13 cellular contexts compared by ENCODE assay signal in genomic region chr10:18005781-18006456, GRCh38. TPM values are rescaled to one million over a fixed set of nuclear protein-coding genes. Genes with fewer than 3 reads are reported as not detected.
DNase-seq lines count a peak whose midpoint lies in the region; ATAC-seq and TF ChIP-seq lines count a peak whose summit lies in the region.
"Had no signal": no experiment of that assay in that cellular context is flagged by ENCODE, and none has a peak within 500 bp of the region (broad histone marks: within the 10 kb centered on the region; RNA-seq: fewer than 3 reads in every experiment).

No MANE protein-coding gene starts in this region.

- H3K27ac ChIP-seq in adrenal gland, result peak overlapping the region in 3 of 5 donors; percentile 7 to 17 (median 7)
- H3K27ac ChIP-seq: KMS-11 had no signal

- no peak for TF ChIP-seq CTCF in adrenal gland (IDR thresholded peaks at IDR 0.05)

- peak; percentile 27 for DNase-seq in GM03348 (ENCODE audit: low spot score)
- peak in 4 of 7 donors; percentile 11 to 33 (median 15) for DNase-seq in adrenal gland
- DNase-seq in glomerular visceral epithelial cell (ENCODE audit: extremely low spot score), result peak; percentile 23
- peak; percentile 81 for DNase-seq in skeletal muscle cell (ENCODE audit: low read depth)
- DNase-seq in activated naive CD4-positive, alpha-beta T cell treated with Interleukin-2 at 50 U/mL for 16 hours, result no peak
- no peak for DNase-seq in Kasumi-1 (lab: John Stamatoyannopoulos, UW)
- no peak for DNase-seq in NCI-H69 (lab: John Stamatoyannopoulos, UW)
- DNase-seq: activated T-cell treated with anti-CD3 and anti-CD28 coated beads, Interleukin-2, amount 50 U/mL, for 1 hour; dorsolateral prefrontal cortex; immature natural killer cell had no signal

- ATAC-seq in HG03159 (IDR thresholded peaks at IDR 0.05; ENCODE audit: unreplicated experiment), result no peak

- WGBS in adrenal gland, 4 donors, result 9 to 14% (median 13%) methylated on average over 6 of the region's 6 CpGs

- TF ChIP-seq POLR2A in adrenal gland (IDR thresholded peaks at IDR 0.05), result no peak

- intact Hi-C loops in adrenal gland (cut with DNase I), result no loop called here

- no peaks in the 10 kb centered on the region for H3K9me3 ChIP-seq in adrenal gland (replicated peaks in 1 of 3)

- H3K36me3 ChIP-seq in adrenal gland (replicated peaks in 1 of 2), result no peaks in the 10 kb centered on the region

- H3K27me3 ChIP-seq in adrenal gland, result no peaks in the 10 kb centered on the region

- H3K4me1 ChIP-seq in adrenal gland (replicated peaks in 1 of 2), result peaks cover 0 to 11% of the 10 kb centered on the region in 2 donors

- H3K4me3 ChIP-seq in adrenal gland (peak overlapping the region in 1 of 4 donors; percentile 31), skeletal muscle cell (ENCODE audit: low read depth, low read length) (no peak overlapping the region)
- H3K4me3 ChIP-seq: smooth muscle cell had no signal

RNA-seq across cellular contexts. Expression of gene SLC39A12, which starts 54.2 kb away (rescaled TPM):
- under 1 TPM in 4 of 8 donors, not detected in 4; 0.14 to 0.27 (median 0.17) TPM for total RNA-seq in adrenal gland
- under 1 TPM in 2 of 3 donors, not detected in 1; 0.32 to 0.34 TPM for polyA plus RNA-seq in adrenal gland
- total RNA-seq: smooth muscle cell had no signal
- polyA plus RNA-seq: immature natural killer cell, smooth muscle cell had no signal

Comparison
In these comparisons a context has a peak if more than half of its experiments do, and no peak if none do; other contexts are left out.
1. DNase-seq: peak in GM03348 (single experiment), adrenal gland (4 of 7), glomerular visceral epithelial cell (single experiment) and skeletal muscle cell (single experiment); none in activated naive CD4-positive, alpha-beta T cell treated with Interleukin-2 at 50 U/mL for 16 hours (single experiment), Kasumi-1 (0 of 2) and NCI-H69 (single experiment).